In the genomic region with DNA sequence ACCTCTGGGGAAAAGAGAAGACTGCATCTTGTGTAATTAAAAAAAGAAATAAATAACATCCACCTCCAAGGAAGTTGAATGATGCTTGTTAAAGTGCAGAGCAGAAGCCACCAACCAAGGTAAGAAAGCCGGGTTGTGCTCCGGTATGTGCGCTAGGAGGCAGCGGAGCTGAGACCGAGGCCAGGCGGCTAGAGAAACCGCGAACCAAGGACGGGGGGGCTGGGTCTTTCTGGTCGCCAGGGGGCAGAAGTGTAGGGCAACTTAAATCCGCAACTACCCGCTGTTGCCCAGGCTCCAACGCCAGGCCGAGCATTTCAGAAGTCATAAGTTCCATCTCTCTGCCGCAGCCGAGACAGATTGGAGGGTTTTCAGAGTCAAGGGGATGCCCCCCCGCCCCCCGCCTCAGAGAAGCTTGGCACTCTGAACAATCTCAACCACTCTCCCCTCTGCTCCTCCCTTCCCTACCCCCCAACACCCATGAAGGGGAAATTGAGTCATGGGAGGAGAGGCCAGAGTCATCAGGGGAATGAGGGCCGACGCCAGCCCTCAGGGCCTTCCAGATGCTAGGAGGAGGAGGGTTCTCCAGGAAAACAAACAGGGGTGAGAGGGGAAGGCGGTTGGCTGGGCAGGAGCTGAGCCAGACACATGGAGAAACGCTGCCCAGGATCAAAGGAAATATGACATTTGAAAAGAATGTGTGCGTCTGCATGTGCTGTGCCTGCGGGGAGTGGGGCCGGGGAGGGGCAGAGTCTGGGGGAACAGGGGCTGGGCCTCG, we compare ENCODE assay signal across 8 cellular contexts. TPM values are rescaled to one million over a fixed set of nuclear protein-coding genes. Genes with fewer than 3 reads are reported as not detected.
DNase-seq lines count a peak whose midpoint lies in the region; ATAC-seq and TF ChIP-seq lines count a peak whose summit lies in the region.

No MANE protein-coding gene starts in this region.

- peak overlapping the region in 51 of 59 donors; percentile 14 to 71 (median 56) for H3K4me3 ChIP-seq in dorsolateral prefrontal cortex
- no peak overlapping the region for H3K4me3 ChIP-seq in liver (ENCODE audit: low read depth in 1 of 3, low read length in 3 of 3)

- H3K27me3 ChIP-seq in dorsolateral prefrontal cortex (peaks cover 0 to 17% (median 0%) of the 10 kb centered on the region in 45 donors), liver (ENCODE audit: control insufficient read depth in 4 of 4, insufficient read depth in 4 of 4, low read length in 3 of 4) (peaks cover 0 to 5% (median 0%) of the 10 kb centered on the region in 4 donors)

- H3K9me3 ChIP-seq in ES-I3 (ENCODE audit: control insufficient read depth, insufficient read depth, low read length), result no peaks in the 10 kb centered on the region
- no peaks in the 10 kb centered on the region for H3K9me3 ChIP-seq in liver (ENCODE audit: control insufficient read depth in 4 of 4, low read length in 3 of 4)

- TF ChIP-seq CTCF in dorsolateral prefrontal cortex (IDR thresholded peaks at IDR 0.05 in 54 of 56, conservative IDR thresholded peaks at IDR 0.05 in 2 of 56; ENCODE audit: low read depth in 1 of 56, partially characterized antibody in 56 of 56) (peak in 53 of 56 donors; percentile 26 to 73 (median 55)), liver (IDR thresholded peaks at IDR 0.05; ENCODE audit: low read depth, low read length, missing input control) (peak; percentile 92)

- peak; percentile 94 to 96 for TF ChIP-seq RAD21 in liver (IDR thresholded peaks at IDR 0.05)

- H3K9ac ChIP-seq in ES-I3 (ENCODE audit: low read depth, low read length) (peak overlapping the region; percentile 63; the same call in 1 of the 2 replicates), liver (ENCODE audit: low read depth in 1 of 2, low read length in 2 of 2) (no peak overlapping the region)

- ATAC-seq in HG02981 (IDR thresholded peaks at IDR 0.05; ENCODE audit: unreplicated experiment) (peak; percentile 39), GM21526 (IDR thresholded peaks at IDR 0.05; ENCODE audit: low FRiP score, unreplicated experiment) (no peak)

- H3K4me1 ChIP-seq in ES-I3 (ENCODE audit: insufficient read depth, low read length) (no peaks in the 10 kb centered on the region), liver (ENCODE audit: control insufficient read depth in 4 of 4, insufficient read depth in 4 of 4, low read length in 3 of 4) (peaks cover 0 to 5% (median 1%) of the 10 kb centered on the region in 4 donors)

- H3K27ac ChIP-seq in dorsolateral prefrontal cortex, result peak overlapping the region in 55 of 59 donors; percentile 3 to 90 (median 76)
- H3K27ac ChIP-seq in liver (ENCODE audit: low read depth in 1 of 2, low read length in 2 of 2), result peak overlapping the region; percentile 41 to 70

- 15% methylated on average over 26 of the region's 26 CpGs for WGBS in liver

- H3K36me3 ChIP-seq in ES-I3 (ENCODE audit: insufficient read depth, low read length) (no peaks in the 10 kb centered on the region), liver (ENCODE audit: control insufficient read depth in 4 of 4, insufficient read depth in 3 of 4, low read depth in 1 of 4, low read length in 3 of 4) (no peaks in the 10 kb centered on the region)

- intact Hi-C loops in dorsolateral prefrontal cortex (cut with DNase I), result loop anchor here (5.0 kb wide), 2 partner anchors 52 to 67 kb away; no protein-coding TSS in a partner anchor

- DNase-seq in NCI-H446 treated with DMSO at 0.1 percent for 48 hours (lab: John Stamatoyannopoulos, UW) (peak; percentile 12), dorsolateral prefrontal cortex (peak in 5 of 10 donors; percentile 38 to 86 (median 46))
- peak; percentile 62 to 76 for DNase-seq in activated CD4-positive, alpha-beta T cell treated with anti-CD3 and anti-CD28 coated beads, Interleukin-2, amount 50 U/mL, for 48 hours
- peak; percentile 10 to 49 (median 46) for DNase-seq in stimulated activated CD4-positive, alpha-beta T cell treated with anti-CD3 and anti-CD28 coated beads, TNF-alpha, amount 100 ng/mL, for 1 hour (ENCODE audit: low read depth in 3 of 3, low spot score in 1 of 3)

TF ChIP-seq in liver, 16 proteins besides CTCF, POLR2A, EP300 and RAD21:
- TF ChIP-seq FOXA1 (IDR thresholded peaks at IDR 0.05) (no peak), YY1 (IDR thresholded peaks at IDR 0.05) (peak; percentile 45), HNF4A (conservative IDR thresholded peaks at IDR 0.05) (peak; percentile 10 to 35), RXRA (IDR thresholded peaks at IDR 0.05) (peak; percentile 12 to 15), JUND (IDR thresholded peaks at IDR 0.05) (no peak)
- TF ChIP-seq, protein P1, sequence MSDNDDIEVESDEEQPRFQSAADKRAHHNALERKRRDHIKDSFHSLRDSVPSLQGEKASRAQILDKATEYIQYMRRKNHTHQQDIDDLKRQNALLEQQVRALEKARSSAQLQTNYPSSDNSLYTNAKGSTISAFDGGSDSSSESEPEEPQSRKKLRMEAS (IDR thresholded peaks at IDR 0.05), result no peak

RNA-seq across cellular contexts. Expression of a gene that starts 2.2 kb away (rescaled TPM):
- 10 to 100 TPM in 118 of 120 experiments, 1 to 10 TPM in 2; 7.6 to 62.6 (median 19.4) TPM for total RNA-seq in dorsolateral prefrontal cortex
- total RNA-seq in liver, result 1 to 10 TPM; 1.4 to 3.6 TPM
- 1 to 10 TPM; 1.0 to 2.2 TPM for polyA plus RNA-seq in liver

RNA-seq across cellular contexts. Expression of a gene that starts 26.0 kb away (rescaled TPM):
- total RNA-seq in dorsolateral prefrontal cortex (1 to 10 TPM in 90 of 120 experiments, under 1 TPM in 28, not detected in 2; 0.23 to 5.4 (median 1.5) TPM), liver (1 to 10 TPM; 2.7 to 2.9 TPM)
- polyA plus RNA-seq in liver, result 1 to 10 TPM; 1.0 to 1.2 TPM

RNA-seq across cellular contexts. Expression of a gene that starts 30.9 kb away (rescaled TPM):
- total RNA-seq in dorsolateral prefrontal cortex (10 to 100 TPM in 49 of 120 experiments, 1 to 10 TPM in 71; 2.6 to 21.6 (median 8.7) TPM), liver (1 to 10 TPM; 2.2 to 7.2 TPM)
- polyA plus RNA-seq in liver, result 1 to 10 TPM; 2.2 to 5.8 TPM

RNA-seq across cellular contexts. Expression of a gene that starts 33.0 kb away (rescaled TPM):
- total RNA-seq in dorsolateral prefrontal cortex (10 to 100 TPM in 9 of 120 experiments, 1 to 10 TPM in 111; 2.3 to 15.3 (median 6.3) TPM), liver (10 to 100 TPM in 1 of 2 donors, 1 to 10 TPM in 1; 2.5 to 11.0 TPM)
- polyA plus RNA-seq in liver, result under 1 TPM; 0.89 to 0.99 TPM

RNA-seq across cellular contexts. Expression of a gene that starts 54.5 kb away (rescaled TPM):
- total RNA-seq in dorsolateral prefrontal cortex (1 to 10 TPM; 1.1 to 7.0 (median 2.7) TPM), liver (1 to 10 TPM; 2.1 to 5.0 TPM)
- polyA plus RNA-seq in liver, result 1 to 10 TPM in 1 of 2 donors, under 1 TPM in 1; 0.86 to 2.9 TPM

Comparison
In these comparisons a context has a peak if more than half of its experiments do, and no peak if none do; other contexts are left out.
1. H3K4me3 ChIP-seq: peak in dorsolateral prefrontal cortex (51 of 59); none in liver (0 of 3).